24 cellular contexts compared by ENCODE assay signal in genomic region chr22:35404176-35404575, GRCh38.
"Had no signal": no experiment of that assay in that cellular context is flagged by ENCODE, and none has a peak within 500 bp of the region (broad histone marks: within the 10 kb centered on the region; RNA-seq: fewer than 3 reads in every experiment).

No MANE protein-coding gene starts in this region.

- FAIRE-seq: endometrium had no signal

- H3K9me3 ChIP-seq: body of pancreas, heart left ventricle, mucosa of descending colon, ovary, prostate gland, spleen, thyroid gland had no signal

- H3K27ac Mint-ChIP-seq: activated naive CD8-positive, alpha-beta T cell treated with anti-CD3 and anti-CD28 coated beads, Interleukin-2, amount 50 U/mL, for 24 hours; activated T-cell treated with anti-CD3 and anti-CD28 coated beads, Interleukin-2, amount 50 U/mL, for 72 hours had no signal

- H3K36me3 ChIP-seq: ovary had no signal

- H3K27ac ChIP-seq: body of pancreas, cardiac muscle cell, heart left ventricle, ovary, prostate gland, thyroid gland, VCaP had no signal

- H3K9me3 Mint-ChIP-seq: activated CD4-positive, alpha-beta T cell treated with anti-CD3 and anti-CD28 coated beads, Interleukin-2, amount 10 ng/mL, durations not matched to agents 7 days and 5 days; activated naive CD8-positive, alpha-beta T cell treated with anti-CD3 and anti-CD28 coated beads, Interleukin-2, amount 50 U/mL, for 24 hours; activated T-cell treated with anti-CD3 and anti-CD28 coated beads, Interleukin-2, amount 50 U/mL, for 72 hours had no signal

- H3K4me3 Mint-ChIP-seq: activated CD4-positive, alpha-beta T cell treated with anti-CD3 and anti-CD28 coated beads, Interleukin-2, amount 10 ng/mL, durations not matched to agents 7 days and 5 days; activated naive CD8-positive, alpha-beta T cell treated with anti-CD3 and anti-CD28 coated beads, Interleukin-2, amount 50 U/mL, for 24 hours; activated T-cell treated with anti-CD3 and anti-CD28 coated beads, Interleukin-2, amount 50 U/mL, for 72 hours had no signal

- H3K27me3 Mint-ChIP-seq: activated CD4-positive, alpha-beta T cell treated with anti-CD3 and anti-CD28 coated beads, Interleukin-2, amount 10 ng/mL, durations not matched to agents 7 days and 5 days; activated naive CD8-positive, alpha-beta T cell treated with anti-CD3 and anti-CD28 coated beads, Interleukin-2, amount 50 U/mL, for 24 hours had no signal

- DNase-seq: activated CD4-positive, alpha-beta T cell treated with anti-CD3 and anti-CD28 coated beads, Interleukin-2, amount 10 ng/mL, durations not matched to agents 7 days and 5 days; activated CD8-positive, alpha-beta memory T cell treated with anti-CD3 and anti-CD28 coated beads, Interleukin-2, amount 50 U/mL, for 4 hours; activated effector memory CD4-positive, alpha-beta T cell treated with Interleukin-2 at 50 U/mL for 16 hours; activated naive CD4-positive, alpha-beta T cell treated with anti-CD3 and anti-CD28 coated beads, Interleukin-2, amount 50 U/mL, for 16 hours; activated naive CD8-positive, alpha-beta T cell treated with anti-CD3 and anti-CD28 coated beads, Interleukin-2, amount 50 U/mL, for 24 hours; activated T-cell treated with anti-CD3 and anti-CD28 coated beads, Interleukin-2, amount 50 U/mL, for 72 hours; anterior cingulate cortex; body of pancreas; cortex of kidney; heart left ventricle; islet precursor cell; left colon; mesenchymal stem cell; mucosa of descending colon; ovary; spleen; stimulated activated CD4-positive, alpha-beta T cell treated with anti-CD3 and anti-CD28 coated beads, Interleukin-4, amount 100 ng/mL, for 24 hours; stimulated activated naive CD8-positive, alpha-beta T cell treated with anti-CD3 and anti-CD28 coated beads, Interleukin-15, Interleukin-2, amounts not matched to agents 100 U/mL and 50 U/mL, for 24 hours; thyroid gland had no signal

- H3K4me1 ChIP-seq: prostate gland had no signal

- H3K4me3 ChIP-seq: body of pancreas, cardiac muscle cell, heart left ventricle, mucosa of descending colon, ovary, prostate gland, spleen, thyroid gland had no signal

- ATAC-seq: activated CD4-positive, CD25-positive, alpha-beta regulatory T cell treated with anti-CD3 and anti-CD28 coated beads, Interleukin-2, amount 50 U/mL, for 24 hours; activated naive CD8-positive, alpha-beta T cell treated with anti-CD3 and anti-CD28 coated beads, Interleukin-2, amount 50 U/mL, for 24 hours; activated T-cell treated with anti-CD3 and anti-CD28 coated beads, Interleukin-2, amount 50 U/mL, for 72 hours; body of pancreas; heart left ventricle; left colon; mucosa of descending colon; stimulated activated naive CD8-positive, alpha-beta T cell treated with anti-CD3 and anti-CD28 coated beads, Interleukin-15, Interleukin-2, amounts not matched to agents 100 U/mL and 50 U/mL, for 24 hours had no signal
